13 cellular contexts compared by ENCODE assay signal in genomic region chr16:22239131-22239805, GRCh38. TPM values are rescaled to one million over a fixed set of nuclear protein-coding genes. Genes with fewer than 3 reads are reported as not detected.
A peak's percentile ranks its signal among the peaks of the same experiment; 100 is the strongest.
DNase-seq lines count a peak whose midpoint lies in the region; ATAC-seq and TF ChIP-seq lines count a peak whose summit lies in the region.
"Had no signal": no experiment of that assay in that cellular context is flagged by ENCODE, and none has a peak within 500 bp of the region (broad histone marks: within the 10 kb centered on the region; RNA-seq: fewer than 3 reads in every experiment).

No MANE protein-coding gene starts in this region.

- peaks cover 0 to 19% of the 10 kb centered on the region in 2 donors for H3K4me1 ChIP-seq in right atrium auricular region
- peaks cover 33% of the 10 kb centered on the region for H3K4me1 ChIP-seq in mucosa of descending colon (ENCODE audit: low read depth)
- H3K4me1 ChIP-seq in urinary bladder (ENCODE audit: insufficient read depth) = peaks cover 1% of the 10 kb centered on the region
- H3K4me1 ChIP-seq: Caco-2 had no signal

- no peak overlapping the region for H3K4me3 ChIP-seq in right atrium auricular region
- H3K4me3 ChIP-seq in mucosa of descending colon = no peak overlapping the region
- H3K4me3 ChIP-seq in urinary bladder (ENCODE audit: low read depth, low read length) = no peak overlapping the region

- 75% methylated on average over 14 of the region's 14 CpGs for WGBS in urinary bladder

- intact Hi-C loops in left cardiac atrium (cut with DNase I) = no loop called here
- intact Hi-C loops in mucosa of descending colon (cut with DNase I, micrococcal nuclease) = no loop called here

- peak overlapping the region; percentile 16 to 31 for H3K27ac ChIP-seq in right atrium auricular region
- H3K27ac ChIP-seq in VCaP = peak overlapping the region; percentile 57
- H3K27ac ChIP-seq in urinary bladder (ENCODE audit: low read depth) = peak overlapping the region; percentile 4

- no peaks in the 10 kb centered on the region for H3K27me3 ChIP-seq in right atrium auricular region

- TF ChIP-seq CTCF in right atrium auricular region (IDR thresholded peaks at IDR 0.05) (no peak), VCaP (conservative IDR thresholded peaks at IDR 0.05) (no peak), mucosa of descending colon (IDR thresholded peaks at IDR 0.05) (no peak)

- H3K36me3 ChIP-seq in right atrium auricular region = peaks cover 17% of the 10 kb centered on the region
- no peaks in the 10 kb centered on the region for H3K36me3 ChIP-seq in mucosa of descending colon (ENCODE audit: low read depth)
- no peaks in the 10 kb centered on the region for H3K36me3 ChIP-seq in urinary bladder (ENCODE audit: insufficient read depth)

- ATAC-seq in left cardiac atrium (no peak), mucosa of descending colon (peak; percentile 51), GM21360 (IDR thresholded peaks at IDR 0.05; ENCODE audit: unreplicated experiment) (no peak), HG03432 (IDR thresholded peaks at IDR 0.05; ENCODE audit: unreplicated experiment) (no peak)

- H3K9me3 ChIP-seq in right atrium auricular region (no peaks in the 10 kb centered on the region), mucosa of descending colon (no peaks in the 10 kb centered on the region)
- H3K9me3 ChIP-seq: Caco-2 had no signal

- DNase-seq in right atrium auricular region (ENCODE audit: low spot score) (no peak), left cardiac atrium (no peak), mucosa of descending colon (no peak), midbrain (lab: John Stamatoyannopoulos, UW) (no peak)
- DNase-seq: activated CD8-positive, alpha-beta memory T cell treated with anti-CD3 and anti-CD28 coated beads for 24 hours; Caco-2; foreskin fibroblast; HFFc6; stimulated activated CD4-positive, alpha-beta T cell treated with anti-CD3 and anti-CD28 coated beads, Interleukin-4, amount 100 ng/mL, for 24 hours had no signal

RNA-seq across cellular contexts. Expression of gene EEF2K, which starts 33.2 kb away (rescaled TPM):
- total RNA-seq in right atrium auricular region = 10 to 100 TPM; 12.9 to 18.9 TPM
- total RNA-seq in left cardiac atrium = 10 to 100 TPM; 32.0 to 34.0 TPM
- total RNA-seq in mucosa of descending colon = 10 to 100 TPM; 38.6 to 60.8 (median 39.7) TPM
- 37.2 TPM for total RNA-seq in urinary bladder
- 26.6 TPM for polyA plus RNA-seq in urinary bladder

RNA-seq across cellular contexts. Expression of gene POLR3E, which starts 57.9 kb away (rescaled TPM):
- total RNA-seq in right atrium auricular region (10 to 100 TPM; 30.3 to 31.1 TPM), left cardiac atrium (10 to 100 TPM; 27.2 to 33.6 TPM), mucosa of descending colon (10 to 100 TPM; 37.7 to 54.5 (median 49.5) TPM), urinary bladder (31.9 TPM)
- 26.2 TPM for polyA plus RNA-seq in urinary bladder

Comparison
In these comparisons a context has a peak if more than half of its experiments do, and no peak if none do; other contexts are left out.
1. H3K27ac ChIP-seq: peak in every context shown above with its lines; median percentile 57 in VCaP; 24 in right atrium auricular region; 4 in urinary bladder.